Comparison of ENCODE assay signal across 8 cellular contexts in genomic region chr19:2044709-2045500, GRCh38. TPM values are rescaled to one million over a fixed set of nuclear protein-coding genes. Genes with fewer than 3 reads are reported as not detected.
DNase-seq lines count a peak whose midpoint lies in the region; ATAC-seq, FAIRE-seq and TF ChIP-seq lines count a peak whose summit lies in the region.

No MANE protein-coding gene starts in this region.

- intact Hi-C loops in HCT116 (cut with micrococcal nuclease) (no loop called here), posterior vena cava (cut with DNase I) (loop anchor here in 1 of 2 donors (1.0 kb wide), 1 partner anchor 39 kb away; no protein-coding TSS in a partner anchor)

- peaks cover 79 to 96% (median 93%) of the 10 kb centered on the region in 11 experiments for H3K36me3 ChIP-seq in BLaER1 treated with 17β-estradiol and CSF1 and Interleukin-3, amounts not matched to agents 10 nM and 100 nM
- H3K36me3 ChIP-seq in HCT116 (ENCODE audit: control insufficient read depth in 1 of 2, insufficient read depth in 2 of 2, low read length in 2 of 2) (peaks cover 11 to 36% of the 10 kb centered on the region in 2 experiments; a peak in 3 of 4 replicates), osteoblast (ENCODE audit: insufficient read depth, low read length) (peaks cover 29% of the 10 kb centered on the region)

- H3K27me3 ChIP-seq in BLaER1 treated with 17β-estradiol and CSF1 and Interleukin-3, amounts not matched to agents 10 nM and 100 nM: no peaks in the 10 kb centered on the region
- H3K27me3 ChIP-seq in HCT116 (ENCODE audit: insufficient read depth, low read length) (no peaks in the 10 kb centered on the region), osteoblast (ENCODE audit: insufficient read depth, low read length) (no peaks in the 10 kb centered on the region)

- no TSS peak for BruUV-seq in HCT116 (replicated peaks; lab: Mats Ljungman, UMichigan)

- peaks cover 69 to 98% (median 96%) of the 10 kb centered on the region in 11 experiments for H4K20me1 ChIP-seq in BLaER1 treated with 17β-estradiol and CSF1 and Interleukin-3, amounts not matched to agents 10 nM and 100 nM
- peaks cover 5% of the 10 kb centered on the region; the same call in 1 of the 2 replicates for H4K20me1 ChIP-seq in HCT116 (ENCODE audit: insufficient read depth)
- peaks cover 81% of the 10 kb centered on the region for H4K20me1 ChIP-seq in osteoblast (ENCODE audit: insufficient read depth, low read length)

- POLR2A ChIA-PET in HCT116 (lab: Charles Lee): no interaction called here

- H3K4me2 ChIP-seq in BLaER1 treated with 17β-estradiol and CSF1 and Interleukin-3, amounts not matched to agents 10 nM and 100 nM: peak overlapping the region; percentile 91 to 100 (median 99)
- H3K4me2 ChIP-seq in HCT116 (ENCODE audit: low read length) (no peak overlapping the region), osteoblast (ENCODE audit: insufficient read depth, low read length) (no peak overlapping the region)

- peaks cover 53% of the 10 kb centered on the region for H3K79me2 ChIP-seq in HCT116 (ENCODE audit: insufficient read depth, low read length)
- peaks cover 49% of the 10 kb centered on the region for H3K79me2 ChIP-seq in osteoblast (ENCODE audit: insufficient read depth, low read length)

- no peak for TF ChIP-seq RAD21 in HCT116 (IDR thresholded peaks at IDR 0.05; ENCODE audit: low read depth)

- peak overlapping the region; percentile 23 to 98 (median 90); a peak in 19 of 22 replicates for H3K9ac ChIP-seq in BLaER1 treated with 17β-estradiol and CSF1 and Interleukin-3, amounts not matched to agents 10 nM and 100 nM
- no peak overlapping the region for H3K9ac ChIP-seq in HCT116 (ENCODE audit: low read length)

- peak overlapping the region in 8 of 11 experiments; percentile 29 to 86 (median 52); a peak in 15 of 22 replicates for H3K27ac ChIP-seq in BLaER1 treated with 17β-estradiol and CSF1 and Interleukin-3, amounts not matched to agents 10 nM and 100 nM
- H3K27ac ChIP-seq in HCT116 (ENCODE audit: low read depth, low read length) (peak overlapping the region; percentile 32; the same call in 1 of the 2 replicates), cingulate gyrus (ENCODE audit: low read depth, low read length) (peak overlapping the region; percentile 49), osteoblast (ENCODE audit: low read depth, low read length) (no peak overlapping the region)

- CTCF ChIA-PET in HCT116 (lab: Charles Lee): no interaction called here

- peaks cover 91 to 96% (median 93%) of the 10 kb centered on the region in 10 experiments for H3K4me1 ChIP-seq in BLaER1 treated with 17β-estradiol and CSF1 and Interleukin-3, amounts not matched to agents 10 nM and 100 nM
- peaks cover 52 to 83% of the 10 kb centered on the region in 2 experiments for H3K4me1 ChIP-seq in HCT116 (ENCODE audit: control insufficient read depth in 1 of 2, insufficient read depth in 2 of 2, low read length in 2 of 2)
- H3K4me1 ChIP-seq in osteoblast (ENCODE audit: insufficient read depth, low read length): peaks cover 21% of the 10 kb centered on the region

- no peak overlapping the region; a peak in 1 of 20 replicates for H3K4me3 ChIP-seq in BLaER1 treated with 17β-estradiol and CSF1 and Interleukin-3, amounts not matched to agents 10 nM and 100 nM
- H3K4me3 ChIP-seq in HCT116 (replicated peaks in 1 of 2; ENCODE audit: low read depth in 1 of 2, low read length in 2 of 2) (no peak overlapping the region), osteoblast (ENCODE audit: insufficient read depth, low read length) (no peak overlapping the region)

- RAD21 ChIA-PET in HCT116 (lab: Charles Lee; ENCODE audit: low non-redundant PET in 1 of 2, low total read pairs in 2 of 2, uncharacterized antibody in 2 of 2, unreplicated experiment in 2 of 2): no interaction called here

- no peak for DNase-seq in HCT116 (ENCODE audit: low read depth, low spot score)
- peak; percentile 84 for DNase-seq in osteoblast (ENCODE audit: insufficient read length, low spot score, missing footprints)
- DNase-seq in posterior vena cava (ENCODE audit: low spot score): no peak
- DNase-seq in DMS53 treated with DMSO at 0.1 percent for 48 hours (lab: John Stamatoyannopoulos, UW; ENCODE audit: unreplicated experiment): no peak
- DNase-seq in NCI-H1092 (lab: John Stamatoyannopoulos, UW): no peak
- no peak for DNase-seq in D721Med (ENCODE audit: insufficient read length, low spot score)

- TF ChIP-seq CTCF in HCT116 (IDR thresholded peaks at IDR 0.05 in 2 of 3, conservative IDR thresholded peaks at IDR 0.05 in 1 of 3; ENCODE audit: borderline replicate concordance in 1 of 3, insufficient read depth in 1 of 3, low read depth in 2 of 3, low read length in 2 of 3): no peak
- TF ChIP-seq CTCF in osteoblast (IDR thresholded peaks at IDR 0.05; ENCODE audit: extremely low read depth, low read depth, low read length): no peak
- TF ChIP-seq CTCF in D721Med (IDR thresholded peaks at IDR 0.05; ENCODE audit: insufficient read depth, missing control alignments): no peak

- H3K9me2 ChIP-seq in HCT116 (ENCODE audit: insufficient read depth): no peaks in the 10 kb centered on the region

- no peak for FAIRE-seq in D721Med (lab: Jason Lieb, UNC)

- no peaks in the 10 kb centered on the region for H3K9me3 ChIP-seq in BLaER1 treated with 17β-estradiol and CSF1 and Interleukin-3, amounts not matched to agents 10 nM and 100 nM (replicated peaks in 1 of 11)
- H3K9me3 ChIP-seq in HCT116 (ENCODE audit: control insufficient read depth in 1 of 2, insufficient read depth in 1 of 2, low read depth in 1 of 2, low read length in 2 of 2) (no peaks in the 10 kb centered on the region), osteoblast (ENCODE audit: low read depth, low read length) (no peaks in the 10 kb centered on the region)

- no peak for ATAC-seq in HCT116

- H2AFZ ChIP-seq in HCT116 (ENCODE audit: low read depth, low read length, poor library complexity, severe bottlenecking): no peak overlapping the region
- H2AFZ ChIP-seq in osteoblast (ENCODE audit: low read length): no peak overlapping the region

- no peak for TF ChIP-seq POLR2A in HCT116 (IDR thresholded peaks at IDR 0.05; ENCODE audit: borderline replicate concordance, extremely low read depth, insufficient read depth, insufficient read length)

TF ChIP-seq in HCT116, 20 proteins besides CTCF, POLR2A, EP300 and RAD21 (continues in another document):
- TF ChIP-seq CBX3 (IDR thresholded peaks at IDR 0.05; ENCODE audit: low read depth): no peak
- TF ChIP-seq EGR1 (IDR thresholded peaks at IDR 0.05; ENCODE audit: low read depth): no peak
- no peak for TF ChIP-seq ZFX (IDR thresholded peaks at IDR 0.05)
- TF ChIP-seq, protein P1, sequence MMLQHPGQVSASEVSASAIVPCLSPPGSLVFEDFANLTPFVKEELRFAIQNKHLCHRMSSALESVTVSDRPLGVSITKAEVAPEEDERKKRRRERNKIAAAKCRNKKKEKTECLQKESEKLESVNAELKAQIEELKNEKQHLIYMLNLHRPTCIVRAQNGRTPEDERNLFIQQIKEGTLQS (IDR thresholded peaks at IDR 0.05): no peak
- no peak for TF ChIP-seq ELF1 (IDR thresholded peaks at IDR 0.05; ENCODE audit: borderline replicate concordance, low read depth)
- TF ChIP-seq EZH2 (IDR thresholded peaks at IDR 0.05): no peak
- no peak for TF ChIP-seq SIN3A (IDR thresholded peaks at IDR 0.05; ENCODE audit: low read depth)
- TF ChIP-seq, protein P2, sequence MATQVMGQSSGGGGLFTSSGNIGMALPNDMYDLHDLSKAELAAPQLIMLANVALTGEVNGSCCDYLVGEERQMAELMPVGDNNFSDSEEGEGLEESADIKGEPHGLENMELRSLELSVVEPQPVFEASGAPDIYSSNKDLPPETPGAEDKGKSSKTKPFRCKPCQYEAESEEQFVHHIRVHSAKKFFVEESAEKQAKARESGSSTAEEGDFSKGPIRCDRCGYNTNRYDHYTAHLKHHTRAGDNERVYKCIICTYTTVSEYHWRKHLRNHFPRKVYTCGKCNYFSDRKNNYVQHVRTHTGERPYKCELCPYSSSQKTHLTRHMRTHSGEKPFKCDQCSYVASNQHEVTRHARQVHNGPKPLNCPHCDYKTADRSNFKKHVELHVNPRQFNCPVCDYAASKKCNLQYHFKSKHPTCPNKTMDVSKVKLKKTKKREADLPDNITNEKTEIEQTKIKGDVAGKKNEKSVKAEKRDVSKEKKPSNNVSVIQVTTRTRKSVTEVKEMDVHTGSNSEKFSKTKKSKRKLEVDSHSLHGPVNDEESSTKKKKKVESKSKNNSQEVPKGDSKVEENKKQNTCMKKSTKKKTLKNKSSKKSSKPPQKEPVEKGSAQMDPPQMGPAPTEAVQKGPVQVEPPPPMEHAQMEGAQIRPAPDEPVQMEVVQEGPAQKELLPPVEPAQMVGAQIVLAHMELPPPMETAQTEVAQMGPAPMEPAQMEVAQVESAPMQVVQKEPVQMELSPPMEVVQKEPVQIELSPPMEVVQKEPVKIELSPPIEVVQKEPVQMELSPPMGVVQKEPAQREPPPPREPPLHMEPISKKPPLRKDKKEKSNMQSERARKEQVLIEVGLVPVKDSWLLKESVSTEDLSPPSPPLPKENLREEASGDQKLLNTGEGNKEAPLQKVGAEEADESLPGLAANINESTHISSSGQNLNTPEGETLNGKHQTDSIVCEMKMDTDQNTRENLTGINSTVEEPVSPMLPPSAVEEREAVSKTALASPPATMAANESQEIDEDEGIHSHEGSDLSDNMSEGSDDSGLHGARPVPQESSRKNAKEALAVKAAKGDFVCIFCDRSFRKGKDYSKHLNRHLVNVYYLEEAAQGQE (IDR thresholded peaks at IDR 0.05; ENCODE audit: low read depth): no peak
- no peak for TF ChIP-seq TCF7L2 (IDR thresholded peaks at IDR 0.05; ENCODE audit: borderline replicate concordance, extremely low read depth, insufficient read depth, insufficient read length)
- no peak for TF ChIP-seq SP1 (IDR thresholded peaks at IDR 0.05; ENCODE audit: low read depth)
- no peak for TF ChIP-seq JUND (IDR thresholded peaks at IDR 0.05)
- TF ChIP-seq, protein P3, sequence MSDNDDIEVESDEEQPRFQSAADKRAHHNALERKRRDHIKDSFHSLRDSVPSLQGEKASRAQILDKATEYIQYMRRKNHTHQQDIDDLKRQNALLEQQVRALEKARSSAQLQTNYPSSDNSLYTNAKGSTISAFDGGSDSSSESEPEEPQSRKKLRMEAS (IDR thresholded peaks at IDR 0.05): no peak
- no peak for TF ChIP-seq YY1 (IDR thresholded peaks at IDR 0.05; ENCODE audit: extremely low read depth, insufficient replicate concordance, low read depth, low read length)

RNA-seq across cellular contexts. Expression of gene MKNK2, which starts 6.1 kb away (rescaled TPM):
- total RNA-seq in HCT116 (2021; ENCODE audit: unreplicated experiment) (271 TPM), osteoblast (82.5 and 84.6 TPM in 2 replicates), posterior vena cava (100 to 1,000 TPM in 1 of 2 donors, 10 to 100 TPM in 1; 99.6 to 126 TPM)
- 225 and 297 TPM in 2 replicates for polyA plus RNA-seq in HCT116 (2012)

RNA-seq across cellular contexts. Expression of gene BTBD2, which starts 29.4 kb away (rescaled TPM):
- 112 TPM for total RNA-seq in HCT116 (2021; ENCODE audit: unreplicated experiment)
- 136 and 158 TPM in 2 replicates for polyA plus RNA-seq in HCT116 (2012)
- total RNA-seq in osteoblast: 57.5 and 57.8 TPM in 2 replicates
- total RNA-seq in posterior vena cava: 10 to 100 TPM; 44.6 to 52.1 TPM

RNA-seq across cellular contexts. Expression of gene MOB3A, which starts 51.2 kb away (rescaled TPM):
- 32.1 TPM for total RNA-seq in HCT116 (2021; ENCODE audit: unreplicated experiment)
- polyA plus RNA-seq in HCT116 (2012): 39.3 and 39.8 TPM in 2 replicates
- 34.0 and 35.1 TPM in 2 replicates for total RNA-seq in osteoblast
- 10 to 100 TPM; 55.8 to 57.1 TPM for total RNA-seq in posterior vena cava

RNA-seq across cellular contexts. Expression of gene IZUMO4, which starts 51.8 kb away (rescaled TPM):
- 6.1 TPM for total RNA-seq in HCT116 (2021; ENCODE audit: unreplicated experiment)
- 6.7 and 12.8 TPM in 2 replicates for polyA plus RNA-seq in HCT116 (2012)
- total RNA-seq in osteoblast: 0.36 and 2.4 TPM in 2 replicates
- 1 to 10 TPM in 1 of 2 donors, under 1 TPM in 1; 0.90 to 2.4 TPM for total RNA-seq in posterior vena cava

Comparison
In these comparisons a context has a peak if more than half of its experiments do, and no peak if none do; other contexts are left out.
1. H3K4me2 ChIP-seq: peak in BLaER1 treated with 17β-estradiol and CSF1 and Interleukin-3, amounts not matched to agents 10 nM and 100 nM (11 of 11); none in HCT116 (single experiment) and osteoblast (single experiment).